In genomic region chr4:69742596-69742995, GRCh38 we compare ENCODE assay signal across 30 cellular contexts. TPM values are rescaled to one million over a fixed set of nuclear protein-coding genes. Genes with fewer than 3 reads are reported as not detected.
"Had no signal": no experiment of that assay in that cellular context is flagged by ENCODE, and none has a peak within 500 bp of the region (broad histone marks: within the 10 kb centered on the region; RNA-seq: fewer than 3 reads in every experiment).

No MANE protein-coding gene starts in this region.

- H3K4me3 ChIP-seq: colonic mucosa, esophagus squamous epithelium, heart right ventricle, neural progenitor cell, pancreas, right lobe of liver, stomach, thyroid gland had no signal

- H3K4me1 Mint-ChIP-seq: mesothelial cell of epicardium; nephron; neural progenitor cell; stimulated activated effector memory CD8-positive, alpha-beta T cell treated with anti-CD3 and anti-CD28 coated beads, Interleukin-12 subunit alpha, Interleukin-12 subunit beta, amount 100 ng/mL, for 72 hours had no signal

- ATAC-seq: heart right ventricle; naive thymus-derived CD4-positive, alpha-beta T cell; pancreas; stimulated activated effector memory CD8-positive, alpha-beta T cell treated with anti-CD3 and anti-CD28 coated beads, Interleukin-12 subunit alpha, Interleukin-12 subunit beta, amount 100 ng/mL, for 72 hours had no signal

- H3K9me3 Mint-ChIP-seq: neural progenitor cell had no signal

- H3K4me1 ChIP-seq: colonic mucosa, heart right ventricle, neural progenitor cell, pancreas, stomach, thyroid gland had no signal

- DNase-seq: caudate nucleus; cerebellar nuclear complex; colonic mucosa; effector CD8-positive, alpha-beta T cell; esophagus squamous epithelium; foreskin melanocyte; glutamatergic neuron; heart right ventricle; hippocampal formation; kidney glomerular epithelial cell; mesenchymal stem cell; naive thymus-derived CD4-positive, alpha-beta T cell; occipital lobe; pancreas; small intestine; stimulated activated CD4-positive, alpha-beta T cell treated with anti-CD3 and anti-CD28 coated beads, Interleukin-12 subunit alpha, Interleukin-12 subunit beta, amount 100 ng/mL, for 4 hours; stimulated activated CD4-positive, alpha-beta T cell treated with anti-CD3 and anti-CD28 coated beads, Interleukin-1b, Interleukin-23, amount 100 ng/mL, for 48 hours; stimulated activated CD4-positive, alpha-beta T cell treated with anti-CD3 and anti-CD28 coated beads, Interleukin-4, amount 100 ng/mL, for 1 hour; stimulated activated naive CD4-positive, alpha-beta T cell treated with Interleukin-2 at 50 U/mL for 16 hours; stomach; thyroid gland; trophoblast cell had no signal

- H3K4me3 Mint-ChIP-seq: dendritic cell treated with granulocyte-macrophage colony-stimulating factor and Interleukin-4, amounts not matched to agents 40 ng/mL and 50 ng/mL, for 4 days; mesothelial cell of epicardium; naive thymus-derived CD4-positive, alpha-beta T cell; nephron; neural progenitor cell; stimulated activated effector memory CD8-positive, alpha-beta T cell treated with anti-CD3 and anti-CD28 coated beads, Interleukin-12 subunit alpha, Interleukin-12 subunit beta, amount 100 ng/mL, for 72 hours had no signal

- H3K27ac Mint-ChIP-seq: dendritic cell treated with granulocyte-macrophage colony-stimulating factor and Interleukin-4, amounts not matched to agents 40 ng/mL and 50 ng/mL, for 4 days; mesothelial cell of epicardium; nephron; neural progenitor cell; stimulated activated effector memory CD8-positive, alpha-beta T cell treated with anti-CD3 and anti-CD28 coated beads, Interleukin-12 subunit alpha, Interleukin-12 subunit beta, amount 100 ng/mL, for 72 hours had no signal

- H3K36me3 ChIP-seq: colonic mucosa, esophagus squamous epithelium, heart right ventricle, neural progenitor cell, pancreas, stomach, thyroid gland had no signal

- H3K27ac ChIP-seq: colonic mucosa, esophagus squamous epithelium, heart right ventricle, neural progenitor cell, pancreas, right lobe of liver, stomach, thyroid gland had no signal

- H3K27me3 ChIP-seq: colonic mucosa, esophagus squamous epithelium, heart right ventricle, neural progenitor cell, pancreas, right lobe of liver, stomach, thyroid gland had no signal

- H3K9me3 ChIP-seq: colonic mucosa, pancreas, right lobe of liver, thyroid gland had no signal

- H3K27me3 Mint-ChIP-seq: dendritic cell treated with granulocyte-macrophage colony-stimulating factor and Interleukin-4, amounts not matched to agents 40 ng/mL and 50 ng/mL, for 4 days; naive thymus-derived CD4-positive, alpha-beta T cell; progenitor cell of endocrine pancreas had no signal

- H3K36me3 Mint-ChIP-seq: mesothelial cell of epicardium; neural progenitor cell; stimulated activated effector memory CD8-positive, alpha-beta T cell treated with anti-CD3 and anti-CD28 coated beads, Interleukin-12 subunit alpha, Interleukin-12 subunit beta, amount 100 ng/mL, for 72 hours had no signal

RNA-seq across cellular contexts. Expression of gene SULT1B1, which starts 17.8 kb away (rescaled TPM):
- total RNA-seq: epithelial cell of proximal tubule had no signal
